21 cellular contexts compared by ENCODE assay signal in the genomic region with DNA sequence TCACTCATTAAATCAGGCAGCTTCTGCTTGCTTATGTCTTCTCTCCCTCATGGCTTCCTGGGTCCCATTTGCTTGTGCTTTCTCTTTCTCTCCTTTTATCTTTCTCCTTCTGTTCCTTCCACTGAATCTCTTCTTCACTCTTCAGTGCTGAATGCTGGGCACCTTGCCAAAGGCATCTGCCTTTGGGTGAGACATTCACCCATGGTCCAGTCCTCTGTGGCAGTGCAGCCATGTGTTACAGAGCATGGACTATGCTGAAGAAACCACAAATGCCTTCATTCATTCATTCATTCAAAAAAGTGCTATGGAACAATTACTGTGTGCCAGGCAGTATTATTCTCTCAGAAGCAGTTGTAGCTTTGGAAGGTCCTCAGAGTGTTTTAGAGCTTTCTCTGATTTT.
"Had no signal": no experiment of that assay in that cellular context is flagged by ENCODE, and none has a peak within 500 bp of the region (broad histone marks: within the 10 kb centered on the region; RNA-seq: fewer than 3 reads in every experiment).

No MANE protein-coding gene starts in this region.

- H3K27me3 Mint-ChIP-seq: activated naive CD8-positive, alpha-beta T cell treated with anti-CD3 and anti-CD28 coated beads, Interleukin-2, amount 50 U/mL, for 24 hours; dendritic cell treated with granulocyte-macrophage colony-stimulating factor and Interleukin-4, amounts not matched to agents 40 ng/mL and 50 ng/mL, for 4 days; effector memory CD8-positive, alpha-beta T cell; stimulated activated naive B cell treated with anti-CD40 and anti-IgM and Interleukin-4, amounts not matched to agents 10 μg/mL and 1 μg/mL and 100 μg/mL, for 72 hours had no signal

- ATAC-seq: activated naive CD8-positive, alpha-beta T cell treated with anti-CD3 and anti-CD28 coated beads, Interleukin-2, amount 50 U/mL, for 24 hours; effector memory CD8-positive, alpha-beta T cell; gastroesophageal sphincter; pancreas; stimulated activated naive B cell treated with anti-CD40 and anti-IgM and Interleukin-4, amounts not matched to agents 10 μg/mL and 1 μg/mL and 100 μg/mL, for 72 hours had no signal

- FAIRE-seq: bronchial epithelial cell, islet of Langerhans, pancreas had no signal

- H3K4me3 Mint-ChIP-seq: activated naive CD8-positive, alpha-beta T cell treated with anti-CD3 and anti-CD28 coated beads, Interleukin-2, amount 50 U/mL, for 24 hours; dendritic cell treated with granulocyte-macrophage colony-stimulating factor and Interleukin-4, amounts not matched to agents 40 ng/mL and 50 ng/mL, for 4 days; effector memory CD8-positive, alpha-beta T cell; naive B cell; neural progenitor cell; stimulated activated naive B cell treated with anti-CD40 and anti-IgM and Interleukin-4, amounts not matched to agents 10 μg/mL and 1 μg/mL and 100 μg/mL, for 72 hours had no signal

- H3K9ac ChIP-seq: neural progenitor cell had no signal

- H3K27ac ChIP-seq: epithelial cell of prostate, gastroesophageal sphincter, neural progenitor cell, pancreas, tibial nerve, vagina had no signal

- H3K36me3 ChIP-seq: gastroesophageal sphincter, neural progenitor cell, pancreas, tibial nerve, vagina had no signal

- H3K4me1 Mint-ChIP-seq: naive B cell; stimulated activated naive B cell treated with anti-CD40 and anti-IgM and Interleukin-4, amounts not matched to agents 10 μg/mL and 1 μg/mL and 100 μg/mL, for 72 hours had no signal

- H3K9me3 Mint-ChIP-seq: dendritic cell treated with granulocyte-macrophage colony-stimulating factor and Interleukin-4, amounts not matched to agents 40 ng/mL and 50 ng/mL, for 4 days; effector memory CD8-positive, alpha-beta T cell; neural progenitor cell had no signal

- H3K27ac Mint-ChIP-seq: activated naive CD8-positive, alpha-beta T cell treated with anti-CD3 and anti-CD28 coated beads, Interleukin-2, amount 50 U/mL, for 24 hours; dendritic cell treated with granulocyte-macrophage colony-stimulating factor and Interleukin-4, amounts not matched to agents 40 ng/mL and 50 ng/mL, for 4 days; effector memory CD8-positive, alpha-beta T cell; naive B cell; neural progenitor cell; stimulated activated naive B cell treated with anti-CD40 and anti-IgM and Interleukin-4, amounts not matched to agents 10 μg/mL and 1 μg/mL and 100 μg/mL, for 72 hours had no signal

- H3K4me3 ChIP-seq: gastroesophageal sphincter, neural progenitor cell, pancreas, tibial nerve, vagina had no signal

- H3K9me3 ChIP-seq: gastroesophageal sphincter, pancreas, tibial nerve, vagina had no signal

- H3K27me3 ChIP-seq: gastroesophageal sphincter, neural progenitor cell, pancreas, tibial nerve, vagina had no signal

- H3K4me2 ChIP-seq: neural progenitor cell had no signal

- H2AFZ ChIP-seq: neural progenitor cell had no signal

- H3K36me3 Mint-ChIP-seq: naive B cell; neural progenitor cell; stimulated activated naive B cell treated with anti-CD40 and anti-IgM and Interleukin-4, amounts not matched to agents 10 μg/mL and 1 μg/mL and 100 μg/mL, for 72 hours had no signal

- DNase-seq: activated CD4-positive, alpha-beta T cell treated with anti-CD3 and anti-CD28 coated beads, Interleukin-2, amount 50 U/mL, for 4 hours; activated CD4-positive, CD25-positive, alpha-beta regulatory T cell treated with anti-CD3 and anti-CD28 coated beads, Interleukin-2, amount 50 U/mL, for 72 hours; activated naive CD4-positive, alpha-beta T cell treated with Interleukin-2 at 50 U/mL for 16 hours; activated naive CD8-positive, alpha-beta T cell treated with anti-CD3 and anti-CD28 coated beads, Interleukin-2, amount 50 U/mL, for 24 hours; activated T-cell treated with anti-CD3 and anti-CD28 coated beads for 4 hours; aorta; effector memory CD8-positive, alpha-beta T cell; naive B cell; pancreas; stimulated activated CD4-positive, alpha-beta T cell treated with anti-CD3 and anti-CD28 coated beads, Interleukin-15, amount 100 ng/mL, for 24 hours; stimulated activated CD4-positive, alpha-beta T cell treated with anti-CD3 and anti-CD28 coated beads, Interleukin-4, amount 100 ng/mL, for 1 hour; stimulated activated naive B cell treated with anti-CD40 and anti-IgM and Interleukin-4, amounts not matched to agents 10 μg/mL and 1 μg/mL and 100 μg/mL, for 72 hours; T-helper 9 cell had no signal

- H3K4me1 ChIP-seq: gastroesophageal sphincter, neural progenitor cell, pancreas, tibial nerve, vagina had no signal
